ENCODE assay signal across 8 cellular contexts in the genomic region with DNA sequence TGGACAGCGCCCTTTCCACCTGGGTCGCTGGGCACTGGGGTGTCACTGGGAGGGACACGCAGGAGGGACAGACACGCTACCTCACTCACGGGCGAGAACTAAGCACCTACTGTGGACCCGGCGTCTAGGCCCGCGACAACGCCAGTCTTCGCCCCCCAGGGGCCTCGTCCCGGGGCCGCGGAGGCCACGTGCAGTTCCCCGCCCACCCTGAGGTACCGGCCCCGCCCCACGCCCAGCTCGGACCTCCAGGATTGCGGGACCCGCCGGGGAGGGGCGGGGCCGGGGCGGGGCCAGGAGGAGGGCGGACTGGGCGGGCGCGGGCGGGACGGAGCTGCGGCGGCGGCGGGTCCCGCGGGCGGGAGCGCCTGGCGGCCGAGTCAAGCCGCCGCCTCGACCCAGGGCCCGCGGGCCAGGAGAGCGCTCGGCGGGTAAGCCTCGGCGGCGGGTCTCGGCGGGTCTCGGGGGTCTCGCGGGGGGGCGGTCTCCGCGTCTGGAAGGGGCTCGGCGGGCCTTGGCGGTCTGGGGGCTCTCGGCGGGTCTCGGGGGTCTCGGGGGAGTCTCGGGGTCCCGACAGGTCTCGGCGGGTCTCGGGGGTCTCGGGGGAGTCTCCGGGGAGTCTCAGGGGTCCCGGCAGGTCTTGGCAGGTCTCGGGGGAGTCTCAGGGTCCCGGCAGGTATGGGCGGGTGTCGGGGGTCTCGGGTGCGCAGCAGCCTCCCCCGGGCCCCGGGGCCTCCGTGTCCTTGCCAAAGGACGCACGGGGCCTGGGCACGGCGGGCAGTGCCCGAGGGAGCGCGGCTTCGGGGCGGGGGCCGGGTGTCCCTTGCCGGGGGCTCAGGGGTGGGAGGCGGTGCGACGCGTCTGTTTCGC. TPM values are rescaled to one million over a fixed set of nuclear protein-coding genes. Genes with fewer than 3 reads are reported as not detected.
DNase-seq lines count a peak whose midpoint lies in the region; ATAC-seq and TF ChIP-seq lines count a peak whose summit lies in the region.

A gene with protein sequence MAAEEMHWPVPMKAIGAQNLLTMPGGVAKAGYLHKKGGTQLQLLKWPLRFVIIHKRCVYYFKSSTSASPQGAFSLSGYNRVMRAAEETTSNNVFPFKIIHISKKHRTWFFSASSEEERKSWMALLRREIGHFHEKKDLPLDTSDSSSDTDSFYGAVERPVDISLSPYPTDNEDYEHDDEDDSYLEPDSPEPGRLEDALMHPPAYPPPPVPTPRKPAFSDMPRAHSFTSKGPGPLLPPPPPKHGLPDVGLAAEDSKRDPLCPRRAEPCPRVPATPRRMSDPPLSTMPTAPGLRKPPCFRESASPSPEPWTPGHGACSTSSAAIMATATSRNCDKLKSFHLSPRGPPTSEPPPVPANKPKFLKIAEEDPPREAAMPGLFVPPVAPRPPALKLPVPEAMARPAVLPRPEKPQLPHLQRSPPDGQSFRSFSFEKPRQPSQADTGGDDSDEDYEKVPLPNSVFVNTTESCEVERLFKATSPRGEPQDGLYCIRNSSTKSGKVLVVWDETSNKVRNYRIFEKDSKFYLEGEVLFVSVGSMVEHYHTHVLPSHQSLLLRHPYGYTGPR (plus strand): TSS at position 375 of the 867 bp plus-strand sequence. CDS start 27,533 bp downstream, outside the sequence.

- peak within 1 kb of the TSS; percentile 69 for H3K27ac Mint-ChIP-seq in activated T-helper 2 cell treated with anti-CD3 and anti-CD28 coated beads, Interferon-gamma antibody, Interleukin-2, Interleukin-4, amounts not matched to agents 10 μg/mL and 5 μg/mL and 100 μg/mL, durations not matched to agents 14 hours and 24 hours and 36 hours
- peak within 1 kb of the TSS in 1 of 2 donors; percentile 56 for H3K27ac Mint-ChIP-seq in natural killer cell treated with Interleukin-12 subunit alpha and Interleukin-12 subunit beta and Interleukin-15 and Interleukin-18, amount 100 ng/mL, for 72 hours

- peak in 1 of 2 donors; percentile 43 for TF ChIP-seq POLR2A in tibial nerve (IDR thresholded peaks at IDR 0.05)

- H3K4me3 ChIP-seq in NT2/D1 (ENCODE audit: insufficient read length, low read depth) (peak within 1 kb of the TSS; percentile 24), fibroblast of the aortic adventitia (ENCODE audit: low read depth, low read length) (peak within 1 kb of the TSS; percentile 72), tibial nerve (peak within 1 kb of the TSS; percentile 75 to 94 (median 84))

- H3K27me3 ChIP-seq in NT2/D1 (ENCODE audit: insufficient read depth, insufficient read length) (peaks cover 29% of the 10 kb centered on the region), tibial nerve (no peaks in the 10 kb centered on the region)

- H3K36me3 ChIP-seq in NT2/D1 (ENCODE audit: insufficient read depth, insufficient read length, low read length), result no peaks in the 10 kb centered on the region
- H3K36me3 ChIP-seq in tibial nerve, result no peaks in the 10 kb centered on the region

- no peaks in the 10 kb centered on the region for H3K9me3 Mint-ChIP-seq in activated T-helper 2 cell treated with anti-CD3 and anti-CD28 coated beads, Interferon-gamma antibody, Interleukin-2, Interleukin-4, amounts not matched to agents 10 μg/mL and 5 μg/mL and 100 μg/mL, durations not matched to agents 14 hours and 24 hours and 36 hours
- no peaks in the 10 kb centered on the region for H3K9me3 Mint-ChIP-seq in natural killer cell treated with Interleukin-12 subunit alpha and Interleukin-12 subunit beta and Interleukin-15 and Interleukin-18, amount 100 ng/mL, for 72 hours

- ATAC-seq in GM19025 (IDR thresholded peaks at IDR 0.05; ENCODE audit: low read depth, unreplicated experiment), result peak; percentile 52
- ATAC-seq in natural killer cell treated with Interleukin-12 subunit alpha and Interleukin-12 subunit beta and Interleukin-15 and Interleukin-18, amount 100 ng/mL, for 72 hours, result peak; percentile 81 to 88

- peak within 1 kb of the TSS; percentile 85 for H3K4me3 Mint-ChIP-seq in activated T-helper 2 cell treated with anti-CD3 and anti-CD28 coated beads, Interferon-gamma antibody, Interleukin-2, Interleukin-4, amounts not matched to agents 10 μg/mL and 5 μg/mL and 100 μg/mL, durations not matched to agents 14 hours and 24 hours and 36 hours (ENCODE audit: low read depth)
- H3K4me3 Mint-ChIP-seq in natural killer cell treated with Interleukin-12 subunit alpha and Interleukin-12 subunit beta and Interleukin-15 and Interleukin-18, amount 100 ng/mL, for 72 hours, result peak within 1 kb of the TSS; percentile 65

- no peak for TF ChIP-seq EP300 in tibial nerve (IDR thresholded peaks at IDR 0.05)

- peak within 1 kb of the TSS; percentile 52 for H3K9ac ChIP-seq in NT2/D1 (ENCODE audit: insufficient read length, low read depth)

- 6 to 8% methylated on average over 12 to 44 of the region's 103 CpGs for WGBS in tibial nerve, 2 donors

- H3K27ac ChIP-seq in tibial nerve, result peak within 1 kb of the TSS; percentile 68 to 96 (median 90)

- no peaks in the 10 kb centered on the region for H3K27me3 Mint-ChIP-seq in activated T-helper 2 cell treated with anti-CD3 and anti-CD28 coated beads, Interferon-gamma antibody, Interleukin-2, Interleukin-4, amounts not matched to agents 10 μg/mL and 5 μg/mL and 100 μg/mL, durations not matched to agents 14 hours and 24 hours and 36 hours (ENCODE audit: low read depth)
- no peaks in the 10 kb centered on the region for H3K27me3 Mint-ChIP-seq in natural killer cell treated with Interleukin-12 subunit alpha and Interleukin-12 subunit beta and Interleukin-15 and Interleukin-18, amount 100 ng/mL, for 72 hours

- H3K4me1 ChIP-seq in NT2/D1 (ENCODE audit: insufficient read depth, insufficient read length), result peaks cover 41% of the 10 kb centered on the region
- H3K4me1 ChIP-seq in tibial nerve, result peaks cover 0 to 84% (median 60%) of the 10 kb centered on the region in 4 donors

- no peaks in the 10 kb centered on the region for H3K36me3 Mint-ChIP-seq in activated T-helper 2 cell treated with anti-CD3 and anti-CD28 coated beads, Interferon-gamma antibody, Interleukin-2, Interleukin-4, amounts not matched to agents 10 μg/mL and 5 μg/mL and 100 μg/mL, durations not matched to agents 14 hours and 24 hours and 36 hours (ENCODE audit: low read depth)
- H3K36me3 Mint-ChIP-seq in natural killer cell treated with Interleukin-12 subunit alpha and Interleukin-12 subunit beta and Interleukin-15 and Interleukin-18, amount 100 ng/mL, for 72 hours, result no peaks in the 10 kb centered on the region

- peak; percentile 66 for DNase-seq in ACHN
- DNase-seq in NT2/D1 (ENCODE audit: low read depth, low spot score), result peak; percentile 59
- DNase-seq in activated T-helper 2 cell treated with anti-CD3 and anti-CD28 coated beads, Interferon-gamma antibody, Interleukin-2, Interleukin-4, amounts not matched to agents 10 μg/mL and 5 μg/mL and 100 μg/mL, durations not matched to agents 14 hours and 24 hours and 36 hours (ENCODE audit: low spot score), result no peak
- peak; percentile 47 for DNase-seq in fibroblast of the aortic adventitia (ENCODE audit: low read depth)
- DNase-seq in natural killer cell treated with Interleukin-12 subunit alpha and Interleukin-12 subunit beta and Interleukin-15 and Interleukin-18, amount 100 ng/mL, for 72 hours (ENCODE audit: low spot score), result peak; percentile 80
- DNase-seq in tibial nerve (ENCODE audit: low spot score in 2 of 2), result peak; percentile 62 to 73
- no peak for DNase-seq in NCI-H510A (lab: John Stamatoyannopoulos, UW)

- TF ChIP-seq CTCF in fibroblast of the aortic adventitia (IDR thresholded peaks at IDR 0.05; ENCODE audit: insufficient read depth, low read length) (no peak), tibial nerve (IDR thresholded peaks at IDR 0.05) (no peak)

- H3K4me1 Mint-ChIP-seq in activated T-helper 2 cell treated with anti-CD3 and anti-CD28 coated beads, Interferon-gamma antibody, Interleukin-2, Interleukin-4, amounts not matched to agents 10 μg/mL and 5 μg/mL and 100 μg/mL, durations not matched to agents 14 hours and 24 hours and 36 hours (ENCODE audit: low read depth), result peaks cover 36% of the 10 kb centered on the region
- H3K4me1 Mint-ChIP-seq in natural killer cell treated with Interleukin-12 subunit alpha and Interleukin-12 subunit beta and Interleukin-15 and Interleukin-18, amount 100 ng/mL, for 72 hours (ENCODE audit: low read depth in 2 of 2), result peaks cover 7 to 26% of the 10 kb centered on the region in 2 donors

- intact Hi-C loops in activated T-helper 2 cell treated with anti-CD3 and anti-CD28 coated beads, Interferon-gamma antibody, Interleukin-2, Interleukin-4, amounts not matched to agents 10 μg/mL and 5 μg/mL and 100 μg/mL, durations not matched to agents 14 hours and 24 hours and 36 hours (cut with micrococcal nuclease), result no loop called here

- in situ Hi-C loops in ACHN (cut with HindIII; ENCODE audit: low pct_ligation_motif_present, low pct_unique_long_range_greater_than_20kb, low sequenced_read_pairs), result no loop called here

- H3K9me3 ChIP-seq in NT2/D1 (ENCODE audit: insufficient read depth, low read length) (no peaks in the 10 kb centered on the region), tibial nerve (no peaks in the 10 kb centered on the region)

RNA-seq across cellular contexts. Expression of the gene that starts here (rescaled TPM):
- 64.3 and 72.7 TPM in 2 replicates for total RNA-seq in activated T-helper 2 cell treated with anti-CD3 and anti-CD28 coated beads, Interferon-gamma antibody, Interleukin-2, Interleukin-4, amounts not matched to agents 10 μg/mL and 5 μg/mL and 100 μg/mL, durations not matched to agents 14 hours and 24 hours and 36 hours
- total RNA-seq in fibroblast of the aortic adventitia (ENCODE audit: low replicate concordance) (30.7 and 30.8 TPM in 2 replicates), tibial nerve (100 to 1,000 TPM in 1 of 4 donors, 10 to 100 TPM in 3; 70.5 to 161 (median 77.8) TPM)
- total RNA-seq in natural killer cell treated with Interleukin-12 subunit alpha and Interleukin-12 subunit beta and Interleukin-15 and Interleukin-18, amount 100 ng/mL, for 72 hours, result 100 to 1,000 TPM; 121 to 129 TPM

Comparison
In these comparisons a context has a peak if more than half of its experiments do, and no peak if none do; other contexts are left out.
1. DNase-seq: peak in ACHN (single experiment), NT2/D1 (single experiment), fibroblast of the aortic adventitia (single experiment), natural killer cell treated with Interleukin-12 subunit alpha and Interleukin-12 subunit beta and Interleukin-15 and Interleukin-18, amount 100 ng/mL, for 72 hours (single experiment) and tibial nerve (2 of 2); none in activated T-helper 2 cell treated with anti-CD3 and anti-CD28 coated beads, Interferon-gamma antibody, Interleukin-2, Interleukin-4, amounts not matched to agents 10 μg/mL and 5 μg/mL and 100 μg/mL, durations not matched to agents 14 hours and 24 hours and 36 hours (single experiment) and NCI-H510A (single experiment).
2. H3K4me3 ChIP-seq: peak in every context shown above with its lines; median percentile 84 in tibial nerve; 72 in fibroblast of the aortic adventitia; 24 in NT2/D1.